Comparison of ENCODE assay signal across 1 cellular context in genomic region chr5:177301503-177302165, GRCh38.
A peak's percentile ranks its signal among the peaks of the same experiment; 100 is the strongest.
TF ChIP-seq lines count a peak whose summit lies in the region.

No MANE protein-coding gene starts in this region.

TF ChIP-seq in HEK293, 187 proteins besides CTCF, POLR2A, EP300 and RAD21:
- peak; percentile 39; the same call in 1 of the 2 replicates for TF ChIP-seq PRDM10 (tag by site-specific recombination; IDR thresholded peaks at IDR 0.05)
- peak; percentile 56 for TF ChIP-seq KLF8 (tag by site-specific recombination; IDR thresholded peaks at IDR 0.05)
- no peak for TF ChIP-seq ZNF23 (tag by site-specific recombination; IDR thresholded peaks at IDR 0.05; ENCODE audit: borderline replicate concordance)
- 0 out of 2 replicates have a peak, but pooled peaks have one; percentile 8 for TF ChIP-seq SP7 (tag by site-specific recombination; IDR thresholded peaks at IDR 0.05)
- no peak for TF ChIP-seq ZNF114 (tag by site-specific recombination; IDR thresholded peaks at IDR 0.05)
- TF ChIP-seq ZNF350 (tag by site-specific recombination; IDR thresholded peaks at IDR 0.05) = no peak
- TF ChIP-seq RBAK (tag by site-specific recombination; IDR thresholded peaks at IDR 0.05) = no peak
- TF ChIP-seq ZNF792 (tag by site-specific recombination; IDR thresholded peaks at IDR 0.05) = no peak
- TF ChIP-seq PATZ1 (tag by site-specific recombination; IDR thresholded peaks at IDR 0.05) = peak; percentile 50
- no peak for TF ChIP-seq GLIS1 (tag by site-specific recombination; IDR thresholded peaks at IDR 0.05)
- no peak for TF ChIP-seq ZNF148 (tag by site-specific recombination; IDR thresholded peaks at IDR 0.05; ENCODE audit: borderline replicate concordance)
- no peak for TF ChIP-seq ZBTB11 (tag by site-specific recombination; conservative IDR thresholded peaks at IDR 0.05; ENCODE audit: low read depth)
- peak; percentile 76 for TF ChIP-seq ZNF629 (tag by site-specific recombination; IDR thresholded peaks at IDR 0.05)
- TF ChIP-seq ZNF391 (tag by site-specific recombination; IDR thresholded peaks at IDR 0.05; ENCODE audit: borderline replicate concordance, low read depth) = no peak
- peak; percentile 74 for TF ChIP-seq KLF1 (tag by site-specific recombination; IDR thresholded peaks at IDR 0.05)
- peak; percentile 85 for TF ChIP-seq KLF10 (tag by site-specific recombination; IDR thresholded peaks at IDR 0.05)
- peak; percentile 70; the same call in 1 of the 2 replicates for TF ChIP-seq ZNF366 (tag by site-specific recombination; conservative IDR thresholded peaks at IDR 0.05)
- TF ChIP-seq ZNF174 (tag by site-specific recombination; IDR thresholded peaks at IDR 0.05) = no peak
- TF ChIP-seq ZSCAN23 (tag by site-specific recombination; IDR thresholded peaks at IDR 0.05) = no peak
- no peak for TF ChIP-seq ZNF184 (tag by site-specific recombination; IDR thresholded peaks at IDR 0.05)
- TF ChIP-seq ZFP37 (tag by site-specific recombination; IDR thresholded peaks at IDR 0.05) = 0 out of 2 replicates have a peak, but pooled peaks have one; percentile 39
- TF ChIP-seq SETDB1 (IDR thresholded peaks at IDR 0.05; ENCODE audit: insufficient read length, low read length) = no peak
- no peak for TF ChIP-seq ZXDB (tag by site-specific recombination; IDR thresholded peaks at IDR 0.05)
- TF ChIP-seq ZBTB20 (tag by site-specific recombination; IDR thresholded peaks at IDR 0.05) = no peak
- TF ChIP-seq OSR2 (tag by site-specific recombination; IDR thresholded peaks at IDR 0.05) = peak; percentile 53
- no peak for TF ChIP-seq ZNF169 (tag by site-specific recombination; IDR thresholded peaks at IDR 0.05)
- TF ChIP-seq ZNF280D (tag by site-specific recombination; IDR thresholded peaks at IDR 0.05) = no peak
